Comparison of ENCODE assay signal across 8 cellular contexts in the genomic region with DNA sequence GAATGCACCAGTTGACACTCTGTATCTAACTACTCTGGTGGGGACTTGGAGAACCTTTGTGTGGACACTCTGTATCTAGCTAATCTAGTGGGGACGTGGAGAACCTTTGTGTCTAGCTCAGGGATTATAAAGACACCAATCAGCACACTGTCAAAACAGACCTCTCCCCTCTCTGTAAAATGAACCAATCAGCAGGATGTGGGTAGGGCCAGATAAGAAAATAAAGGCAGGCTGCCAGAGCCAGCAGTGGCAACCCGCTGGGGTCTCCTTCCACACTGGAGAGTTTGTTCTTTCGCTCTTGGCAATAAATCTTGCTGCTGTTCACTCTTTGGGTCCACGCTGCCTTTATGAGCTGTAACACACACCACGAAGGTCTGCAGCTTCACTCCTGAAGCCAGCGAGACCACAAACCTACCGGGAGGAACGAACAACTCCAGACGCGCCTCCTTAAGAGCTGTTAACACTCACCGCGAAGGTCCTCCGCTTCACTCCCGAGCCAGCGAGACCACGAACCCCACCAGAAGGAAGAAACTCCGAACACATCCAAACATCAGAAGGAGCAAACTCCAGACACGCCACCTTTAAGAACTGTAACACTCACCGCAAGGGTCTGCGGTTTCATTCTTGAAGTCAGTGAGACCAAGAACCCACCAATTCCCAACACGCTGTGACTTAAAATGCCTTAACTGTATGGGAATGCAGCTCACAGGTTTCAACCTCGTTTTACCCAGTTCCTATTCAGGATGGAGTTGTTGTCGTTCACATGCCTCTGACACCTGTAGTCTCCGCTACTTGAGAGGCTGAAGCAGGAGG. TPM values are rescaled to one million over a fixed set of nuclear protein-coding genes. Genes with fewer than 3 reads are reported as not detected.
DNase-seq lines count a peak whose midpoint lies in the region; ATAC-seq, FAIRE-seq and TF ChIP-seq lines count a peak whose summit lies in the region.
"Not testable (repeated sequence)": the region's sequence is repeated elsewhere in the genome, so short reads cannot be mapped to it uniquely, and the experiment has no call there.

No MANE protein-coding gene starts in this region.

- H3K79me2 ChIP-seq in K562 (ENCODE audit: control insufficient read depth, insufficient read depth, low read length): peaks cover 16% of the 10 kb centered on the region

- H3K27me3 ChIP-seq in CD4-positive, alpha-beta T cell (ENCODE audit: control insufficient read depth, insufficient read depth, low read length); K562 (ENCODE audit: control insufficient read depth in 2 of 2, insufficient read depth in 2 of 2, low read length in 2 of 2); kidney epithelial cell (ENCODE audit: control insufficient read depth, insufficient read depth, low read length): not testable (repeated sequence)

- H3K27ac ChIP-seq in CD4-positive, alpha-beta T cell (ENCODE audit: low read depth, low read length): peak overlapping the region; percentile 27
- H3K27ac ChIP-seq in K562 (ENCODE audit: extremely low read depth, low read depth, low read length): not testable (repeated sequence)

- not testable (repeated sequence) for H4K20me1 ChIP-seq in K562 (replicated peaks; ENCODE audit: control insufficient read depth, insufficient read depth, low read length)

- peaks cover 13% of the 10 kb centered on the region for H3K36me3 Mint-ChIP-seq in CD4-positive, alpha-beta T cell (ENCODE audit: low read depth)

- peak overlapping the region; percentile 89 for H3K4me3 Mint-ChIP-seq in CD4-positive, alpha-beta T cell

- TF ChIP-seq EP300 in K562 (IDR thresholded peaks at IDR 0.05; ENCODE audit: low read length): not testable (repeated sequence)

- not testable (repeated sequence) for TF ChIP-seq CTCF in CD4-positive, alpha-beta T cell (IDR thresholded peaks at IDR 0.05); K562 (IDR thresholded peaks at IDR 0.05 in 2 of 3, conservative IDR thresholded peaks at IDR 0.05 in 1 of 3; ENCODE audit: insufficient read depth in 2 of 3, low read depth in 1 of 3, low read length in 3 of 3); kidney epithelial cell (IDR thresholded peaks at IDR 0.05; ENCODE audit: insufficient read depth, low read length, poor library complexity, severe bottlenecking)

- not testable (repeated sequence) for H3K9me3 Mint-ChIP-seq in CD4-positive, alpha-beta T cell

- TF ChIP-seq POLR2A in K562 (conservative IDR thresholded peaks at IDR 0.05): not testable (repeated sequence)

- H3K9ac ChIP-seq in K562 (ENCODE audit: insufficient read depth in 1 of 2, low read depth in 2 of 2, low read length in 2 of 2): not testable (repeated sequence)

- H3K4me3 ChIP-seq in K562: not testable (repeated sequence)
- H3K4me3 ChIP-seq in kidney epithelial cell (ENCODE audit: low read depth, low read length): peak overlapping the region; percentile 31

- peak overlapping the region; percentile 85 for H3K27ac Mint-ChIP-seq in CD4-positive, alpha-beta T cell

- not testable (repeated sequence) for H3K27me3 Mint-ChIP-seq in CD4-positive, alpha-beta T cell

- not testable (repeated sequence) for FAIRE-seq in K562 (lab: Jason Lieb, UNC)

- TF ChIP-seq RAD21 in K562 (CRISPR knock-in tag; conservative IDR thresholded peaks at IDR 0.05 in 1 of 2, IDR thresholded peaks at IDR 0.05 in 1 of 2): not testable (repeated sequence)

- CTCF ChIA-PET in CD4-positive, alpha-beta T cell (lab: Charles Lee): interaction anchor here (1.0 to 2.8 kb wide), 3 partner anchors 13 to 37 kb away, joined by 4 to 18 read pairs (median 6); no protein-coding TSS in a partner anchor
- CTCF ChIA-PET in K562 (lab: Yijun Ruan, JAX; ENCODE audit: low intra/inter-chr PET ratio): not testable (repeated sequence)

- not testable (repeated sequence) for H3K4me2 ChIP-seq in K562 (ENCODE audit: insufficient read depth, low read length)

- H3K9me1 ChIP-seq in K562 (ENCODE audit: control insufficient read depth, insufficient read depth, low read length): not testable (repeated sequence)

- H3K4me1 Mint-ChIP-seq in CD4-positive, alpha-beta T cell (ENCODE audit: low read depth): peaks cover 27% of the 10 kb centered on the region

- POLR2A ChIA-PET in CD4-positive, alpha-beta T cell (lab: Charles Lee): interaction anchor here (0.6 to 2.7 kb wide), 11 partner anchors 10 to 662 kb away, joined by 3 to 28 read pairs (median 4); partner anchors contain the start of gene RAB7A
- POLR2A ChIA-PET in K562 (lab: Yijun Ruan, JAX): not testable (repeated sequence)

- peak in 5 of 10 experiments; percentile 9 to 41 (median 23) for DNase-seq in CD4-positive, alpha-beta T cell
- peak; percentile 21 for DNase-seq in MV-4-11 (lab: John Stamatoyannopoulos, UW)
- DNase-seq in activated CD4-positive, alpha-beta T cell treated with anti-CD3 and anti-CD28 coated beads for 1 hour: peak; percentile 16
- peak; percentile 49 to 59 for DNase-seq in activated T-cell treated with anti-CD3 and anti-CD28 coated beads, Interleukin-2, amount 50 U/mL, for 48 hours
- not testable (repeated sequence) for DNase-seq in K562 (ENCODE audit: extremely low read depth in 1 of 4, low spot score in 3 of 4); kidney epithelial cell (ENCODE audit: low read depth)
- peak; percentile 14 for DNase-seq in pons (ENCODE audit: low spot score)
- DNase-seq in stimulated activated naive CD4-positive, alpha-beta T cell (lab: John Stamatoyannopoulos, UW): peak; percentile 26 to 70 (median 54)

- H3K36me3 ChIP-seq in K562 (ENCODE audit: control insufficient read depth, insufficient read depth, low read length); kidney epithelial cell (ENCODE audit: control insufficient read depth, insufficient read depth, low read length): not testable (repeated sequence)

- BruUV-seq in K562 (replicated peaks; lab: Mats Ljungman, UMichigan): not testable (repeated sequence)

- 74% methylated on average over 15 of the region's 24 CpGs for WGBS in K562 (ENCODE audit: insufficient coverage, low coverage, missing lambda C conversion rate)

- not testable (repeated sequence) for H3K4me1 ChIP-seq in K562 (replicated peaks in 1 of 2; ENCODE audit: control insufficient read depth in 2 of 2, insufficient read depth in 2 of 2, low read length in 2 of 2)

- in situ Hi-C loops in K562 (cut with MboI): not testable (repeated sequence)

- H2AFZ ChIP-seq in K562 (ENCODE audit: low read depth, low read length): not testable (repeated sequence)

- intact Hi-C loops in CD4-positive, alpha-beta T cell (cut with DNase I, micrococcal nuclease): loop anchor here in 1 of 2 experiments (2.0 kb wide), 1 partner anchor 23 kb away; no protein-coding TSS in a partner anchor
- intact Hi-C loops in K562 (cut with micrococcal nuclease): not testable (repeated sequence)

- not testable (repeated sequence) for H3K9me3 ChIP-seq in CD4-positive, alpha-beta T cell (ENCODE audit: control insufficient read depth, low read length); K562 (replicated peaks; ENCODE audit: control insufficient read depth, insufficient read depth, low read depth, low read length)

- not testable (repeated sequence) for ATAC-seq in CD4-positive, alpha-beta T cell (ENCODE audit: poor library complexity); K562

TF ChIP-seq in K562, 482 proteins besides CTCF, POLR2A, EP300 and RAD21:
- peak; percentile 72 for TF ChIP-seq NFYB (IDR thresholded peaks at IDR 0.05; ENCODE audit: extremely low read depth, insufficient read length)

RNA-seq across cellular contexts. Expression of gene RPN1, which starts 3.6 kb away (rescaled TPM):
- 10 to 100 TPM; 67.7 to 72.6 TPM for total RNA-seq in CD4-positive, alpha-beta T cell
- 307 and 408 TPM in 2 replicates for total RNA-seq in K562 (2011; cell fraction: chromatin; rRNA removed; ENCODE audit: low replicate concordance)
- 556 and 558 TPM in 2 replicates for total RNA-seq in K562 (2011; cell fraction: nucleolus; rRNA removed)
- 513 and 556 TPM in 2 replicates for total RNA-seq in K562 (2011; cell fraction: nucleoplasm; rRNA removed)
- total RNA-seq in K562 (2014; rRNA removed) (178 and 259 TPM in 2 replicates), K562 (2014; rRNA removed; fragmentation: Illumina TruSeq; extraction: Trizol) (145 and 148 TPM in 2 replicates), K562 (2015; rRNA removed; fragmentation: Illumina TruSeq; extraction: Trizol) (177 and 181 TPM in 2 replicates), K562 (2021) (145 and 157 TPM in 2 replicates), kidney epithelial cell (348 and 362 TPM in 2 replicates)
- polyA plus RNA-seq in K562 (2011; rRNA removed) (276 and 300 TPM in 2 replicates), K562 (2014; fragmentation: Illumina TruSeq; extraction: Trizol) (149 and 168 TPM in 2 replicates), K562 (2014; fragmentation: Nextera tagmentation; extraction: Ambion mirVana) (10 to 100 TPM; 39.5 to 58.4 TPM), K562 (2014; rRNA removed) (130 and 155 TPM in 2 replicates)
- 176 and 214 TPM in 2 replicates for polyA plus RNA-seq in K562 (2011; cell fraction: cytosol; rRNA removed)
- polyA plus RNA-seq in K562 (2011; cell fraction: nucleus; rRNA removed): 75.2 and 102 TPM in 2 replicates
- polyA plus RNA-seq in K562 (2012): 132 and 168 TPM in 2 replicates
- 336 and 376 TPM in 2 replicates for polyA minus RNA-seq in K562 (2011; rRNA and poly(A)+ RNA removed)
- 146 and 148 TPM in 2 replicates for polyA minus RNA-seq in K562 (2011; cell fraction: cytosol; rRNA and poly(A)+ RNA removed)
- polyA minus RNA-seq in K562 (2011; cell fraction: nucleus; rRNA and poly(A)+ RNA removed): 41.9 and 66.5 TPM in 2 replicates
